In genomic region chr6:137370871-137371633, GRCh38 we compare ENCODE assay signal across 14 cellular contexts.
DNase-seq lines count a peak whose midpoint lies in the region; ATAC-seq, FAIRE-seq and TF ChIP-seq lines count a peak whose summit lies in the region.
"Had no signal": no experiment of that assay in that cellular context is flagged by ENCODE, and none has a peak within 500 bp of the region (broad histone marks: within the 10 kb centered on the region; RNA-seq: fewer than 3 reads in every experiment).

No MANE protein-coding gene starts in this region.

- H3K23ac ChIP-seq in neuronal stem cell (ENCODE audit: low read depth, low read length, poor library complexity), result no peak overlapping the region

- no peak overlapping the region for H2BK12ac ChIP-seq in neuronal stem cell (ENCODE audit: low read length)

- H3K9ac ChIP-seq in neuronal stem cell (ENCODE audit: low read depth, low read length, poor library complexity), result no peak overlapping the region

- H2BK15ac ChIP-seq in neuronal stem cell (ENCODE audit: low read length), result no peak overlapping the region

- H2AFZ ChIP-seq in neuronal stem cell (ENCODE audit: low read length), result no peak overlapping the region

- H2BK120ac ChIP-seq in neuronal stem cell (ENCODE audit: low read depth, low read length), result no peak overlapping the region

- no peaks in the 10 kb centered on the region for H3K9me3 ChIP-seq in A549
- H3K9me3 ChIP-seq in neuronal stem cell (replicated peaks in 1 of 2; ENCODE audit: control insufficient read depth in 2 of 2, insufficient read depth in 1 of 2, low read depth in 1 of 2, low read length in 2 of 2), result peaks cover 0 to 2% of the 10 kb centered on the region in 2 donors
- no peaks in the 10 kb centered on the region for H3K9me3 ChIP-seq in naive thymus-derived CD4-positive, alpha-beta T cell (ENCODE audit: control insufficient read depth in 2 of 3, low read length in 3 of 3)

- peaks cover 0 to 5% (median 0%) of the 10 kb centered on the region in 5 donors for H3K36me3 Mint-ChIP-seq in naive thymus-derived CD4-positive, alpha-beta T cell
- H3K36me3 Mint-ChIP-seq: CD4-positive, CD25-positive, alpha-beta regulatory T cell had no signal

- H3K27ac ChIP-seq in A549, result no peak overlapping the region
- H3K27ac ChIP-seq in RWPE1, result no peak overlapping the region
- no peak overlapping the region for H3K27ac ChIP-seq in neuronal stem cell (replicated peaks; ENCODE audit: low read length)
- no peak overlapping the region for H3K27ac ChIP-seq in naive thymus-derived CD4-positive, alpha-beta T cell (ENCODE audit: low read depth, low read length)
- H3K27ac ChIP-seq: skin epidermis had no signal

- no peaks in the 10 kb centered on the region for H3K79me1 ChIP-seq in neuronal stem cell (ENCODE audit: low read depth, low read length)

- no peak overlapping the region for H3K14ac ChIP-seq in neuronal stem cell (ENCODE audit: low read length)

- H4K91ac ChIP-seq in neuronal stem cell (ENCODE audit: low read depth, low read length, poor library complexity), result no peak overlapping the region

- TF ChIP-seq EP300 in A549 (IDR thresholded peaks at IDR 0.05), result no peak

- intact Hi-C loops in naive thymus-derived CD4-positive, alpha-beta T cell (cut with micrococcal nuclease), result no loop called here

- H3K4me1 ChIP-seq in A549 (no peaks in the 10 kb centered on the region), neuronal stem cell (ENCODE audit: control insufficient read depth in 2 of 2, insufficient read depth in 1 of 2, low read depth in 1 of 2, low read length in 2 of 2) (peaks cover 0 to 10% of the 10 kb centered on the region in 2 donors)
- H3K4me1 ChIP-seq in naive thymus-derived CD4-positive, alpha-beta T cell (ENCODE audit: control insufficient read depth in 2 of 2, insufficient read depth in 2 of 2, low read length in 2 of 2), result peaks cover 0 to 3% of the 10 kb centered on the region in 2 donors

- no peak overlapping the region for H3K4me3 Mint-ChIP-seq in naive thymus-derived CD4-positive, alpha-beta T cell
- H3K4me3 Mint-ChIP-seq: CD4-positive, CD25-positive, alpha-beta regulatory T cell; central memory CD8-positive, alpha-beta T cell; immature natural killer cell had no signal

- H3K4me1 Mint-ChIP-seq in naive thymus-derived CD4-positive, alpha-beta T cell, result peaks cover under 1 to 15% (median 5%) of the 10 kb centered on the region in 7 donors

- H3K18ac ChIP-seq in neuronal stem cell (ENCODE audit: low read length), result no peak overlapping the region

- peak overlapping the region in 1 of 9 donors; percentile 83 for H3K27ac Mint-ChIP-seq in naive thymus-derived CD4-positive, alpha-beta T cell
- H3K27ac Mint-ChIP-seq: CD4-positive, CD25-positive, alpha-beta regulatory T cell; immature natural killer cell had no signal

- CTCF ChIA-PET in A549 (lab: Yijun Ruan, JAX), result no interaction called here
- CTCF ChIA-PET in RWPE1 (lab: Yijun Ruan, JAX), result no interaction called here
- CTCF ChIA-PET in naive thymus-derived CD4-positive, alpha-beta T cell (lab: Charles Lee), result no interaction called here

- H3K4me3 ChIP-seq in A549 (no peak overlapping the region), neuronal stem cell (ENCODE audit: low read length in 2 of 2) (no peak overlapping the region)
- no peak overlapping the region for H3K4me3 ChIP-seq in naive thymus-derived CD4-positive, alpha-beta T cell (ENCODE audit: low read length)
- H3K4me3 ChIP-seq: skin epidermis had no signal

- no peak overlapping the region for H2AK5ac ChIP-seq in neuronal stem cell (ENCODE audit: low read depth, low read length)

- H3K27me3 Mint-ChIP-seq in naive thymus-derived CD4-positive, alpha-beta T cell, result peaks cover 0 to 4% (median 0%) of the 10 kb centered on the region in 5 donors
- H3K27me3 Mint-ChIP-seq: central memory CD8-positive, alpha-beta T cell had no signal

- TF ChIP-seq POLR2A in A549 (IDR thresholded peaks at IDR 0.05; ENCODE audit: low read length), result no peak

- POLR2A ChIA-PET in A549 (lab: Yijun Ruan, JAX), result no interaction called here
- POLR2A ChIA-PET in RWPE1 (lab: Yijun Ruan, JAX; ENCODE audit: low non-redundant PET), result no interaction called here
- POLR2A ChIA-PET in naive thymus-derived CD4-positive, alpha-beta T cell (lab: Charles Lee), result interaction anchor here (0.6 kb wide), 1 partner anchor 24 kb away, joined by 3 read pairs; no protein-coding TSS in a partner anchor

- TF ChIP-seq RAD21 in A549 (conservative IDR thresholded peaks at IDR 0.05 in 1 of 2, IDR thresholded peaks at IDR 0.05 in 1 of 2), result no peak

- TF ChIP-seq CTCF in A549 (IDR thresholded peaks at IDR 0.05), result no peak
- TF ChIP-seq CTCF in RWPE1 (conservative IDR thresholded peaks at IDR 0.05; ENCODE audit: low read depth), result no peak

- H3K4me2 ChIP-seq in A549 (no peak overlapping the region), neuronal stem cell (ENCODE audit: insufficient read depth, low read length, poor library complexity, severe bottlenecking) (no peak overlapping the region)

- ATAC-seq in A549 (no peak), GM18861 (IDR thresholded peaks at IDR 0.05; ENCODE audit: unreplicated experiment) (peak; percentile 43), HG02938 (IDR thresholded peaks at IDR 0.05; ENCODE audit: unreplicated experiment) (peak; percentile 52)
- no peak for ATAC-seq in naive thymus-derived CD4-positive, alpha-beta T cell

- H3K36me3 ChIP-seq in neuronal stem cell (replicated peaks in 1 of 2; ENCODE audit: control insufficient read depth in 2 of 2, insufficient read depth in 2 of 2, low read length in 2 of 2), result no peaks in the 10 kb centered on the region
- H3K36me3 ChIP-seq in naive thymus-derived CD4-positive, alpha-beta T cell (ENCODE audit: control insufficient read depth in 2 of 3, insufficient read depth in 3 of 3, low read length in 3 of 3), result no peaks in the 10 kb centered on the region

- 25% methylated on average over 2 of the region's 2 CpGs for WGBS in A549 (ENCODE audit: missing lambda C conversion rate)
- WGBS in neuronal stem cell (ENCODE audit: extremely low coverage in 2 of 2, insufficient read length in 2 of 2, insufficient replicate concordance in 1 of 2), 2 donors, result no CpG with 5 or more reads among the region's 2 CpGs

- no peak for FAIRE-seq in A549 (lab: Jason Lieb, UNC)

- H3K4ac ChIP-seq in neuronal stem cell (ENCODE audit: low read length), result no peak overlapping the region

- no peak overlapping the region for H4K8ac ChIP-seq in neuronal stem cell (ENCODE audit: low read depth, low read length)

- no peak overlapping the region for H2BK5ac ChIP-seq in neuronal stem cell (ENCODE audit: low read length)

- H3K9me3 Mint-ChIP-seq in naive thymus-derived CD4-positive, alpha-beta T cell, result peaks cover 0 to 3% (median 0%) of the 10 kb centered on the region in 11 donors
- H3K9me3 Mint-ChIP-seq: central memory CD8-positive, alpha-beta T cell had no signal

- no peaks in the 10 kb centered on the region for H3K27me3 ChIP-seq in neuronal stem cell (ENCODE audit: control insufficient read depth in 3 of 3, insufficient read depth in 3 of 3, low read depth in 1 of 3, low read length in 3 of 3)
- no peaks in the 10 kb centered on the region for H3K27me3 ChIP-seq in naive thymus-derived CD4-positive, alpha-beta T cell (ENCODE audit: control insufficient read depth in 2 of 2, insufficient read depth in 2 of 2, low read length in 2 of 2)

- peak in 1 of 2 experiments; percentile 13 for DNase-seq in A549 (ENCODE audit: low read depth in 1 of 2, low spot score in 1 of 2)
- peak; percentile 5 for DNase-seq in RPMI8226
- no peak for DNase-seq in RWPE1 (ENCODE audit: low spot score)
- no peak for DNase-seq in HuH-7 (ENCODE audit: low spot score)
- no peak for DNase-seq in neuronal stem cell (ENCODE audit: low spot score)
- DNase-seq in naive thymus-derived CD4-positive, alpha-beta T cell, result no peak
- DNase-seq: activated CD4-positive, alpha-beta T cell treated with anti-CD3 and anti-CD28 coated beads for 1 hour; CD4-positive, CD25-positive, alpha-beta regulatory T cell; immature natural killer cell; NCI-H1930 had no signal

TF ChIP-seq in A549, 52 proteins besides CTCF, POLR2A, EP300 and RAD21:
- TF ChIP-seq ATOH8 (CRISPR knock-in tag; IDR thresholded peaks at IDR 0.05; ENCODE audit: low read depth) (0 out of 2 replicates have a peak, but pooled peaks have one; percentile 30), HMGXB4 (CRISPR knock-in tag; IDR thresholded peaks at IDR 0.05; ENCODE audit: borderline replicate concordance) (no peak)

Comparison
In these comparisons a context has a peak if more than half of its experiments do, and no peak if none do; other contexts are left out.
1. ATAC-seq: peak in GM18861 (single experiment) and HG02938 (single experiment); none in A549 (0 of 2) and naive thymus-derived CD4-positive, alpha-beta T cell (single experiment).